ENCODE assay signal across 1 cellular context in the genomic region with DNA sequence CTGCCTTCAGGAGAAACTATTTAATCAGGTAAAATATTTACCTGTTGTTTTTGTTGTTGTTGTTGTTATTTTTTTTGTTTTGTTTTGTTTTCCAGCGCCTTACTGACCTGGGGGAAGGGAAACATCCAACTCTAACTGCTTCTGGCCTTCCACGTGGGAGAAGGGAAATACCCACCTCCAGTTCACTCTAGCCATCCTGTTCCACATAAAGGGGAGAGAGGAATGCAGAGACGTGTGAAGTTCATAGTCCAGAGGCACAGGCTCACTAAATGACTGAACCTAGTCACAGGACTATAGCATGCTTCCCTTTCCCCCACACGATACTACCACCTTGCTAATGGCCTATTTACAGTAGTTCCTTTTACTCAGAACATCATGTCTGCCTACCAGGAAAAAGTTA.
TF ChIP-seq lines count a peak whose summit lies in the region.

No MANE protein-coding gene starts in this region.

TF ChIP-seq in K562, 482 proteins besides CTCF, POLR2A, EP300 and RAD21 (continued from another document):
- TF ChIP-seq, protein P1, sequence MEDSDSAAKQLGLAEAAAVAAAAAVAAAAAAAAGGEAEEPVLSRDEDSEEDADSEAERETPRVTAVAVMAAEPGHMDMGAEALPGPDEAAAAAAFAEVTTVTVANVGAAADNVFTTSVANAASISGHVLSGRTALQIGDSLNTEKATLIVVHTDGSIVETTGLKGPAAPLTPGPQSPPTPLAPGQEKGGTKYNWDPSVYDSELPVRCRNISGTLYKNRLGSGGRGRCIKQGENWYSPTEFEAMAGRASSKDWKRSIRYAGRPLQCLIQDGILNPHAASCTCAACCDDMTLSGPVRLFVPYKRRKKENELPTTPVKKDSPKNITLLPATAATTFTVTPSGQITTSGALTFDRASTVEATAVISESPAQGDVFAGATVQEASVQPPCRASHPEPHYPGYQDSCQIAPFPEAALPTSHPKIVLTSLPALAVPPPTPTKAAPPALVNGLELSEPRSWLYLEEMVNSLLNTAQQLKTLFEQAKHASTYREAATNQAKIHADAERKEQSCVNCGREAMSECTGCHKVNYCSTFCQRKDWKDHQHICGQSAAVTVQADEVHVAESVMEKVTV (CRISPR knock-in tag; IDR thresholded peaks at IDR 0.05), result no peak
- no peak for TF ChIP-seq TCF15 (CRISPR knock-in tag; IDR thresholded peaks at IDR 0.05)
- TF ChIP-seq HDGF (IDR thresholded peaks at IDR 0.05), result no peak
- no peak for TF ChIP-seq DNMT1 (IDR thresholded peaks at IDR 0.05)
- no peak for TF ChIP-seq COPS2 (conservative IDR thresholded peaks at IDR 0.05)
- TF ChIP-seq, protein P2, sequence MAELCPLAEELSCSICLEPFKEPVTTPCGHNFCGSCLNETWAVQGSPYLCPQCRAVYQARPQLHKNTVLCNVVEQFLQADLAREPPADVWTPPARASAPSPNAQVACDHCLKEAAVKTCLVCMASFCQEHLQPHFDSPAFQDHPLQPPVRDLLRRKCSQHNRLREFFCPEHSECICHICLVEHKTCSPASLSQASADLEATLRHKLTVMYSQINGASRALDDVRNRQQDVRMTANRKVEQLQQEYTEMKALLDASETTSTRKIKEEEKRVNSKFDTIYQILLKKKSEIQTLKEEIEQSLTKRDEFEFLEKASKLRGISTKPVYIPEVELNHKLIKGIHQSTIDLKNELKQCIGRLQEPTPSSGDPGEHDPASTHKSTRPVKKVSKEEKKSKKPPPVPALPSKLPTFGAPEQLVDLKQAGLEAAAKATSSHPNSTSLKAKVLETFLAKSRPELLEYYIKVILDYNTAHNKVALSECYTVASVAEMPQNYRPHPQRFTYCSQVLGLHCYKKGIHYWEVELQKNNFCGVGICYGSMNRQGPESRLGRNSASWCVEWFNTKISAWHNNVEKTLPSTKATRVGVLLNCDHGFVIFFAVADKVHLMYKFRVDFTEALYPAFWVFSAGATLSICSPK (IDR thresholded peaks at IDR 0.05; ENCODE audit: borderline replicate concordance), result no peak
- TF ChIP-seq ZNF717 (CRISPR knock-in tag; IDR thresholded peaks at IDR 0.05), result no peak
- no peak for TF ChIP-seq MEIS2 (IDR thresholded peaks at IDR 0.05; ENCODE audit: partially characterized antibody)
- no peak for TF ChIP-seq ZNF408 (CRISPR knock-in tag; IDR thresholded peaks at IDR 0.05; ENCODE audit: low read depth)
- no peak for TF ChIP-seq CHD4 (IDR thresholded peaks at IDR 0.05; ENCODE audit: insufficient read depth, insufficient replicate concordance, low read depth, low read length, poor library complexity, severe bottlenecking)
